9 cellular contexts compared by ENCODE assay signal in genomic region chr19:5627395-5627904, GRCh38. TPM values are rescaled to one million over a fixed set of nuclear protein-coding genes. Genes with fewer than 3 reads are reported as not detected.
DNase-seq lines count a peak whose midpoint lies in the region; ATAC-seq, FAIRE-seq and TF ChIP-seq lines count a peak whose summit lies in the region.
"Had no signal": no experiment of that assay in that cellular context is flagged by ENCODE, and none has a peak within 500 bp of the region (broad histone marks: within the 10 kb centered on the region; RNA-seq: fewer than 3 reads in every experiment).

No MANE protein-coding gene starts in this region.

- H3K27ac ChIP-seq in GM12878 (ENCODE audit: control insufficient read depth, insufficient read depth) (no peak overlapping the region; the same call in 1 of the 2 replicates), upper lobe of right lung (no peak overlapping the region), mammary epithelial cell (ENCODE audit: insufficient read depth, low read depth, low read length) (no peak overlapping the region)

- FAIRE-seq in GM12878 (lab: Jason Lieb, UNC): peak; percentile 70

- no peak overlapping the region for H3K9ac ChIP-seq in GM12878 (ENCODE audit: control insufficient read depth, insufficient read depth, low read length)
- H3K9ac ChIP-seq in mammary epithelial cell (ENCODE audit: insufficient read depth, low read length): no peak overlapping the region

- H3K4me2 ChIP-seq in GM12878 (ENCODE audit: control insufficient read depth, insufficient read depth) (peak overlapping the region; percentile 76), mammary epithelial cell (ENCODE audit: insufficient read depth, low read depth, low read length) (no peak overlapping the region)

- SMC1A ChIA-PET in GM12878 (lab: Charles Lee; ENCODE audit: uncharacterized antibody, unreplicated experiment): no interaction called here

- H3K27me3 ChIP-seq in GM12878 (replicated peaks in 1 of 2; ENCODE audit: control insufficient read depth in 2 of 2, insufficient read depth in 2 of 2, low read length in 1 of 2) (no peaks in the 10 kb centered on the region), upper lobe of right lung (no peaks in the 10 kb centered on the region), mammary epithelial cell (ENCODE audit: insufficient read depth, low read length) (no peaks in the 10 kb centered on the region)

- peak overlapping the region; percentile 41; the same call in 1 of the 2 replicates for H3K4me3 ChIP-seq in GM12878
- no peak overlapping the region for H3K4me3 ChIP-seq in upper lobe of right lung
- H3K4me3 ChIP-seq in mammary epithelial cell (replicated peaks in 1 of 3; ENCODE audit: insufficient read depth in 1 of 3, low read depth in 2 of 3, low read length in 3 of 3): no peak overlapping the region

- dilution Hi-C loops in mammary epithelial cell (cut with HindIII; ENCODE audit: low sequenced_read_pairs): no loop called here

- peaks cover 15% of the 10 kb centered on the region for H4K20me1 ChIP-seq in GM12878 (ENCODE audit: control insufficient read depth, insufficient read depth)
- peaks cover 12% of the 10 kb centered on the region for H4K20me1 ChIP-seq in mammary epithelial cell (ENCODE audit: insufficient read depth, low read length)

- no peak for TF ChIP-seq EP300 in GM12878 (IDR thresholded peaks at IDR 0.05; ENCODE audit: borderline replicate concordance in 1 of 2, control insufficient read depth in 1 of 2, low read depth in 2 of 2, low read length in 2 of 2)

- no peak for TF ChIP-seq CTCF in GM12878 (IDR thresholded peaks at IDR 0.05 in 2 of 3, conservative IDR thresholded peaks at IDR 0.05 in 1 of 3; ENCODE audit: control insufficient read depth in 2 of 3, extremely low read depth in 1 of 3, insufficient read depth in 1 of 3, low read depth in 3 of 3, low read length in 3 of 3)
- no peak for TF ChIP-seq CTCF in upper lobe of right lung (IDR thresholded peaks at IDR 0.05)
- TF ChIP-seq CTCF in mammary epithelial cell (conservative IDR thresholded peaks at IDR 0.05 in 1 of 2, IDR thresholded peaks at IDR 0.05 in 1 of 2; ENCODE audit: extremely low read depth in 1 of 2, insufficient read depth in 1 of 2, low read depth in 1 of 2, low read length in 2 of 2): no peak

- TF ChIP-seq RAD21 in GM12878 (IDR thresholded peaks at IDR 0.05; ENCODE audit: insufficient read depth, low read depth, low read length): no peak

- ATAC-seq in GM12878 (peak; percentile 48), upper lobe of right lung (peak; percentile 50), HG03045 (IDR thresholded peaks at IDR 0.05; ENCODE audit: unreplicated experiment) (no peak), GM21447 (IDR thresholded peaks at IDR 0.05; ENCODE audit: unreplicated experiment) (no peak)

- intact Hi-C loops in GM12878 (cut with micrococcal nuclease; ENCODE audit: unreplicated experiment) (no loop called here), upper lobe of right lung (cut with DNase I) (no loop called here), mammary epithelial cell (cut with micrococcal nuclease) (loop anchor here (5.0 kb wide), 1 partner anchor 35 kb away; no protein-coding TSS in a partner anchor)

- TF ChIP-seq POLR2A in GM12878 (IDR thresholded peaks at IDR 0.05; ENCODE audit: low read depth, low read length): no peak

- H3K9me3 ChIP-seq in GM12878 (replicated peaks; ENCODE audit: control insufficient read depth, insufficient read depth, low read length) (no peaks in the 10 kb centered on the region), upper lobe of right lung (no peaks in the 10 kb centered on the region), mammary epithelial cell (replicated peaks; ENCODE audit: insufficient read depth, low read length) (no peaks in the 10 kb centered on the region)

- POLR2A ChIA-PET in GM12878 (lab: Charles Lee): interaction anchor here (0.8 to 1.0 kb wide), 3 partner anchors 14 to 63 kb away, joined by 3 to 4 read pairs (median 3); partner anchors contain the start of gene RPL36

- H2AFZ ChIP-seq in GM12878 (ENCODE audit: control insufficient read depth, low read depth, low read length): no peak overlapping the region
- H2AFZ ChIP-seq in mammary epithelial cell (ENCODE audit: low read depth, low read length): no peak overlapping the region

- DNase-seq in DMS 273 (lab: John Stamatoyannopoulos, UW; ENCODE audit: unreplicated experiment): peak; percentile 98
- DNase-seq in NOMO-1 treated with DMSO at 0.1 percent for 48 hours (lab: John Stamatoyannopoulos, UW; ENCODE audit: unreplicated experiment): peak; percentile 96
- DNase-seq in GM12878 (ENCODE audit: low read depth, low spot score): peak; percentile 48
- DNase-seq in myocyte (ENCODE audit: low read depth): peak; percentile 30
- DNase-seq in upper lobe of right lung: peak; percentile 82
- no peak for DNase-seq in mammary epithelial cell

- H3K4me1 ChIP-seq in GM12878 (ENCODE audit: control insufficient read depth, insufficient read depth, low read length) (peaks cover 31% of the 10 kb centered on the region), upper lobe of right lung (peaks cover 75% of the 10 kb centered on the region), mammary epithelial cell (ENCODE audit: insufficient read depth, low read length) (peaks cover 17% of the 10 kb centered on the region)

- CTCF ChIA-PET in GM12878 (lab: Yijun Ruan, JAX) (interaction anchor here (0.6 to 1.9 kb wide), 2 partner anchors 59 to 1151 kb away, joined by 3 to 5 read pairs; no protein-coding TSS in a partner anchor), mammary epithelial cell (lab: Charles Lee; ENCODE audit: low non-redundant PET) (no interaction called here)

- BruUV-seq in GM12878 (replicated peaks; lab: Mats Ljungman, UMichigan): no TSS peak
- BruUV-seq in mammary epithelial cell (replicated peaks; lab: Mats Ljungman, UMichigan): no TSS peak

- H3K79me2 ChIP-seq in GM12878 (ENCODE audit: control insufficient read depth, insufficient read depth, low read length) (peaks cover 94% of the 10 kb centered on the region), mammary epithelial cell (ENCODE audit: insufficient read depth, low read length) (peaks cover 97% of the 10 kb centered on the region)

- RAD21 ChIA-PET in GM12878 (lab: Charles Lee; ENCODE audit: unreplicated experiment): no interaction called here

- in situ Hi-C loops in GM12878 (cut with MboI) (no loop called here), mammary epithelial cell (cut with MboI; ENCODE audit: low sequenced_read_pairs in 2 of 2) (no loop called here)

- 14% methylated on average over 6 of the region's 6 CpGs for WGBS in GM12878 (ENCODE audit: insufficient coverage, insufficient replicate concordance, low lambda C conversion rate, missing lambda C conversion rate)
- WGBS in mammary epithelial cell (ENCODE audit: low coverage, missing lambda C conversion rate): 82% methylated on average over 6 of the region's 6 CpGs

- peaks cover 5 to 36% of the 10 kb centered on the region in 2 experiments for H3K36me3 ChIP-seq in GM12878 (ENCODE audit: control insufficient read depth in 2 of 2, insufficient read depth in 2 of 2, low read length in 1 of 2)
- peaks cover 48% of the 10 kb centered on the region for H3K36me3 ChIP-seq in upper lobe of right lung
- peaks cover 31% of the 10 kb centered on the region for H3K36me3 ChIP-seq in mammary epithelial cell (ENCODE audit: insufficient read depth, low read length)

RNA-seq across cellular contexts. Expression of gene SAFB, which starts 4.6 kb away (rescaled TPM):
- total RNA-seq in GM12878 (2013; cell fraction: nucleolus; rRNA removed): 316 and 319 TPM in 2 replicates
- total RNA-seq in GM12878 (2014; rRNA removed) (45.0 and 55.9 TPM in 2 replicates), GM12878 (2014; rRNA removed; fragmentation: Illumina TruSeq; extraction: Trizol) (49.2 and 53.0 TPM in 2 replicates), GM12878 (2021) (110 and 122 TPM in 2 replicates), myocyte (41.7 and 42.1 TPM in 2 replicates), upper lobe of right lung (71.9 TPM), mammary epithelial cell (10 to 100 TPM; 26.0 to 88.5 TPM)
- polyA plus RNA-seq in GM12878 (2011; ENCODE audit: low read depth): 25.5 TPM
- polyA plus RNA-seq in GM12878 (2011; rRNA removed) (54.9 and 62.1 TPM in 2 replicates), GM12878 (2014; fragmentation: Illumina TruSeq; extraction: Trizol) (66.6 and 70.3 TPM in 2 replicates), GM12878 (2014; fragmentation: Nextera tagmentation; extraction: Ambion mirVana) (1 to 10 TPM; 1.6 to 2.9 TPM), GM12878 (2014; rRNA removed) (114 and 122 TPM in 2 replicates), GM12878 (2016; fragmentation: Nextera tagmentation; extraction: Ambion mirVana) (100 to 1,000 TPM; 126 to 131 TPM), mammary epithelial cell (30.9 TPM)
- 58.3 and 103 TPM in 2 replicates for polyA plus RNA-seq in GM12878 (2011; cell fraction: cytosol; rRNA removed)
- 206 and 327 TPM in 2 replicates for polyA plus RNA-seq in GM12878 (2011; cell fraction: nucleus; rRNA removed)
- polyA plus RNA-seq in GM12878 (2012): 61.7 and 61.9 TPM in 2 replicates
- polyA minus RNA-seq in GM12878 (2011; rRNA and poly(A)+ RNA removed): 21.7 and 34.3 TPM in 2 replicates
- polyA minus RNA-seq in GM12878 (2011; cell fraction: cytosol; rRNA and poly(A)+ RNA removed): 27.4 and 29.1 TPM in 2 replicates
- polyA minus RNA-seq in GM12878 (2011; cell fraction: nucleus; rRNA and poly(A)+ RNA removed): 67.8 and 87.7 TPM in 2 replicates
- 49.8 TPM for polyA plus RNA-seq in myocyte (2012)
- polyA minus RNA-seq in mammary epithelial cell: 42.5 TPM

RNA-seq across cellular contexts. Expression of gene SAFB2, which starts 4.9 kb away (rescaled TPM):
- total RNA-seq in GM12878 (2013; cell fraction: nucleolus; rRNA removed): 316 and 336 TPM in 2 replicates
- total RNA-seq in GM12878 (2014; rRNA removed) (30.3 and 36.3 TPM in 2 replicates), GM12878 (2014; rRNA removed; fragmentation: Illumina TruSeq; extraction: Trizol) (33.3 and 34.5 TPM in 2 replicates), GM12878 (2021) (78.3 and 89.2 TPM in 2 replicates), myocyte (30.8 and 35.1 TPM in 2 replicates), upper lobe of right lung (74.2 TPM), mammary epithelial cell (10 to 100 TPM; 20.2 to 49.1 TPM)
- 26.4 TPM for polyA plus RNA-seq in GM12878 (2011; ENCODE audit: low read depth)
- polyA plus RNA-seq in GM12878 (2011; rRNA removed) (26.5 and 27.7 TPM in 2 replicates), GM12878 (2014; fragmentation: Illumina TruSeq; extraction: Trizol) (49.6 and 53.2 TPM in 2 replicates), GM12878 (2014; fragmentation: Nextera tagmentation; extraction: Ambion mirVana) (10 to 100 TPM in 1 of 2 experiments, 1 to 10 TPM in 1; 4.5 to 24.6 TPM), GM12878 (2014; rRNA removed) (52.7 and 57.8 TPM in 2 replicates), GM12878 (2016; fragmentation: Nextera tagmentation; extraction: Ambion mirVana) (10 to 100 TPM; 70.0 to 74.1 TPM), mammary epithelial cell (7.6 TPM)
- 17.6 and 31.8 TPM in 2 replicates for polyA plus RNA-seq in GM12878 (2011; cell fraction: cytosol; rRNA removed)
- 182 and 211 TPM in 2 replicates for polyA plus RNA-seq in GM12878 (2011; cell fraction: nucleus; rRNA removed)
- polyA plus RNA-seq in GM12878 (2012): 45.0 and 45.5 TPM in 2 replicates
- 32.6 and 38.3 TPM in 2 replicates for polyA minus RNA-seq in GM12878 (2011; rRNA and poly(A)+ RNA removed)
- polyA minus RNA-seq in GM12878 (2011; cell fraction: cytosol; rRNA and poly(A)+ RNA removed): 9.8 and 15.9 TPM in 2 replicates
- polyA minus RNA-seq in GM12878 (2011; cell fraction: nucleus; rRNA and poly(A)+ RNA removed): 47.8 and 77.2 TPM in 2 replicates
- 44.0 TPM for polyA plus RNA-seq in myocyte (2012)
- polyA minus RNA-seq in mammary epithelial cell: 28.9 TPM

RNA-seq across cellular contexts. Expression of gene MICOS13, which starts 52.9 kb away (rescaled TPM):
- total RNA-seq in GM12878 (2013; cell fraction: nucleolus; rRNA removed): 9.1 and 11.0 TPM in 2 replicates
- total RNA-seq in GM12878 (2014; rRNA removed): 177 and 211 TPM in 2 replicates
- 34.9 and 41.2 TPM in 2 replicates for total RNA-seq in GM12878 (2014; rRNA removed; fragmentation: Illumina TruSeq; extraction: Trizol)
- 61.1 and 61.3 TPM in 2 replicates for total RNA-seq in GM12878 (2021)
- polyA plus RNA-seq in GM12878 (2011; ENCODE audit: low read depth): 8.1 TPM
- polyA plus RNA-seq in GM12878 (2011; rRNA removed): 12.4 and 24.3 TPM in 2 replicates
- polyA plus RNA-seq in GM12878 (2011; cell fraction: cytosol; rRNA removed): 32.8 and 53.4 TPM in 2 replicates
- polyA plus RNA-seq in GM12878 (2011; cell fraction: nucleus; rRNA removed): 20.9 and 31.4 TPM in 2 replicates
- 44.0 and 63.5 TPM in 2 replicates for polyA plus RNA-seq in GM12878 (2012)
- 3.5 and 16.8 TPM in 2 replicates for polyA plus RNA-seq in GM12878 (2014; fragmentation: Illumina TruSeq; extraction: Trizol)
- 10 to 100 TPM in 1 of 2 experiments, 1 to 10 TPM in 1; 9.4 to 38.1 TPM for polyA plus RNA-seq in GM12878 (2014; fragmentation: Nextera tagmentation; extraction: Ambion mirVana)
- polyA plus RNA-seq in GM12878 (2014; rRNA removed): 119 and 171 TPM in 2 replicates
- 100 to 1,000 TPM; 113 to 118 TPM for polyA plus RNA-seq in GM12878 (2016; fragmentation: Nextera tagmentation; extraction: Ambion mirVana)
- 4.8 and 13.2 TPM in 2 replicates for polyA minus RNA-seq in GM12878 (2011; rRNA and poly(A)+ RNA removed)
- 6.2 and 10.8 TPM in 2 replicates for polyA minus RNA-seq in GM12878 (2011; cell fraction: cytosol; rRNA and poly(A)+ RNA removed)
- 8.9 and 16.1 TPM in 2 replicates for polyA minus RNA-seq in GM12878 (2011; cell fraction: nucleus; rRNA and poly(A)+ RNA removed)
- 90.2 and 123 TPM in 2 replicates for total RNA-seq in myocyte
- 137 TPM for polyA plus RNA-seq in myocyte (2012)
- total RNA-seq in upper lobe of right lung: 48.3 TPM
- 10 to 100 TPM; 25.3 to 71.2 TPM for total RNA-seq in mammary epithelial cell
- polyA plus RNA-seq in mammary epithelial cell: 46.8 TPM
- 14.5 TPM for polyA minus RNA-seq in mammary epithelial cell

RNA-seq across cellular contexts. Expression of gene HSD11B1L, which starts 53.4 kb away (rescaled TPM):
- 0.64 and 2.5 TPM in 2 replicates for total RNA-seq in GM12878 (2013; cell fraction: nucleolus; rRNA removed)
- total RNA-seq in GM12878 (2014; rRNA removed): 1.2 and 1.7 TPM in 2 replicates
- total RNA-seq in GM12878 (2014; rRNA removed; fragmentation: Illumina TruSeq; extraction: Trizol): 0.49 and 0.55 TPM in 2 replicates
- 1.1 and 1.5 TPM in 2 replicates for total RNA-seq in GM12878 (2021)
- polyA plus RNA-seq in GM12878 (2011; ENCODE audit: low read depth): 0.31 TPM
- polyA plus RNA-seq in GM12878 (2011; rRNA removed): 0.84 TPM in 2 replicates
- 1.8 and 3.0 TPM in 2 replicates for polyA plus RNA-seq in GM12878 (2011; cell fraction: cytosol; rRNA removed)
- polyA plus RNA-seq in GM12878 (2011; cell fraction: nucleus; rRNA removed): 1.4 and 2.1 TPM in 2 replicates
- 2.0 and 2.6 TPM in 2 replicates for polyA plus RNA-seq in GM12878 (2012)
- polyA plus RNA-seq in GM12878 (2014; fragmentation: Illumina TruSeq; extraction: Trizol): 0.29 TPM in 1 of 2 replicates, not detected in the other
- under 1 TPM in 1 of 2 experiments, not detected in 1; 0.35 TPM for polyA plus RNA-seq in GM12878 (2014; fragmentation: Nextera tagmentation; extraction: Ambion mirVana)
- polyA plus RNA-seq in GM12878 (2014; rRNA removed): 1.0 and 1.6 TPM in 2 replicates
- polyA plus RNA-seq in GM12878 (2016; fragmentation: Nextera tagmentation; extraction: Ambion mirVana): 1 to 10 TPM; 1.1 to 1.8 TPM
- polyA minus RNA-seq in GM12878 (2011; rRNA and poly(A)+ RNA removed): 0.29 and 0.52 TPM in 2 replicates
- polyA minus RNA-seq in GM12878 (2011; cell fraction: cytosol; rRNA and poly(A)+ RNA removed): not detected in 2 replicates
- 0.77 TPM in 1 of 2 replicates, not detected in the other for polyA minus RNA-seq in GM12878 (2011; cell fraction: nucleus; rRNA and poly(A)+ RNA removed)
- 39.9 and 48.1 TPM in 2 replicates for total RNA-seq in myocyte
- polyA plus RNA-seq in myocyte (2012): 28.3 TPM
- 6.6 TPM for total RNA-seq in upper lobe of right lung
- total RNA-seq in mammary epithelial cell: 10 to 100 TPM in 1 of 2 donors, 1 to 10 TPM in 1; 6.4 to 10.5 TPM
- 5.2 TPM for polyA plus RNA-seq in mammary epithelial cell
- polyA minus RNA-seq in mammary epithelial cell: 4.6 TPM

RNA-seq across cellular contexts. Expression of gene TINCR, which starts 59.7 kb away (rescaled TPM):
- total RNA-seq in GM12878 (2013; cell fraction: nucleolus; rRNA removed): 1.2 and 3.6 TPM in 2 replicates
- total RNA-seq in GM12878 (2014; rRNA removed) (0.06 TPM in 1 of 2 replicates, not detected in the other), GM12878 (2014; rRNA removed; fragmentation: Illumina TruSeq; extraction: Trizol) (0.23 TPM in 1 of 2 replicates, not detected in the other), GM12878 (2021) (0.16 and 0.36 TPM in 2 replicates), myocyte (0.05 TPM in 1 of 2 replicates, not detected in the other), upper lobe of right lung (5.6 TPM), mammary epithelial cell (1 to 10 TPM; 4.5 to 9.9 TPM)
- polyA plus RNA-seq in GM12878 (2011; ENCODE audit: low read depth): 0.33 TPM
- polyA plus RNA-seq in GM12878 (2011; rRNA removed) (0.06 and 0.27 TPM in 2 replicates), GM12878 (2014; fragmentation: Illumina TruSeq; extraction: Trizol) (0.08 and 0.10 TPM in 2 replicates), GM12878 (2014; fragmentation: Nextera tagmentation; extraction: Ambion mirVana) (under 1 TPM in 1 of 2 experiments, not detected in 1; 0.02 TPM), GM12878 (2014; rRNA removed) (0.05 and 0.14 TPM in 2 replicates), GM12878 (2016; fragmentation: Nextera tagmentation; extraction: Ambion mirVana) (under 1 TPM in 1 of 2 experiments, not detected in 1; 0.05 TPM), mammary epithelial cell (4.1 TPM)
- polyA plus RNA-seq in GM12878 (2011; cell fraction: cytosol; rRNA removed): 0.22 and 0.25 TPM in 2 replicates
- 1.1 and 1.2 TPM in 2 replicates for polyA plus RNA-seq in GM12878 (2011; cell fraction: nucleus; rRNA removed)
- 0.56 and 0.65 TPM in 2 replicates for polyA plus RNA-seq in GM12878 (2012)
- polyA minus RNA-seq in GM12878 (2011; rRNA and poly(A)+ RNA removed): 0.10 and 0.22 TPM in 2 replicates
- polyA minus RNA-seq in GM12878 (2011; cell fraction: cytosol; rRNA and poly(A)+ RNA removed): not detected in 2 replicates
- 0.12 TPM in 1 of 2 replicates, not detected in the other for polyA minus RNA-seq in GM12878 (2011; cell fraction: nucleus; rRNA and poly(A)+ RNA removed)
- 0.20 TPM for polyA plus RNA-seq in myocyte (2012)
- polyA minus RNA-seq in mammary epithelial cell: 2.9 TPM
- total RNA-seq: renal cortical epithelial cell had no signal

Comparison
In these comparisons a context has a peak if more than half of its experiments do, and no peak if none do; other contexts are left out.
1. ATAC-seq: peak in GM12878 (single experiment) and upper lobe of right lung (single experiment); none in HG03045 (single experiment) and GM21447 (single experiment).